ENCODE assay signal across 9 cellular contexts in genomic region chr10:31770307-31770902, GRCh38.
A peak's percentile ranks its signal among the peaks of the same experiment; 100 is the strongest.
DNase-seq lines count a peak whose midpoint lies in the region; ATAC-seq and TF ChIP-seq lines count a peak whose summit lies in the region.
"Had no signal": no experiment of that assay in that cellular context is flagged by ENCODE, and none has a peak within 500 bp of the region (broad histone marks: within the 10 kb centered on the region; RNA-seq: fewer than 3 reads in every experiment).

No MANE protein-coding gene starts in this region.

- H3K4me2 ChIP-seq in DND-41 (ENCODE audit: insufficient read depth, low read length): no peak overlapping the region
- no peak overlapping the region for H3K4me2 ChIP-seq in OCI-LY3 (ENCODE audit: low read length)

- no peaks in the 10 kb centered on the region for H3K4me1 ChIP-seq in DND-41 (ENCODE audit: insufficient read depth, low read length)
- 0 out of 2 replicates have a peak, but pooled peaks cover 2% of the 10 kb centered on the region for H3K4me1 ChIP-seq in OCI-LY3 (ENCODE audit: low read length)
- peaks cover 0 to 14% (median 0%) of the 10 kb centered on the region in 9 donors for H3K4me1 ChIP-seq in heart right ventricle

- DNase-seq in DND-41: peak; percentile 58
- DNase-seq in activated effector memory CD4-positive, alpha-beta T cell treated with Interleukin-2 at 50 U/mL for 16 hours: peak; percentile 46
- peak in 1 of 2 donors; percentile 60 for DNase-seq in heart right ventricle
- peak; percentile 47 for DNase-seq in stimulated activated CD4-positive, alpha-beta T cell treated with anti-CD3 and anti-CD28 coated beads, Interleukin-1b, Interleukin-23, amount 100 ng/mL, for 48 hours
- DNase-seq in ureter (ENCODE audit: low spot score): no peak
- DNase-seq in NCI-H526 treated with DMSO at 0.1 percent for 48 hours (lab: John Stamatoyannopoulos, UW): no peak

- H3K79me2 ChIP-seq in DND-41 (ENCODE audit: insufficient read depth, low read length) (no peaks in the 10 kb centered on the region), OCI-LY3 (ENCODE audit: low read length) (no peaks in the 10 kb centered on the region)

- ATAC-seq in DND-41 (ENCODE audit: insufficient read depth, low read depth): peak; percentile 88
- peak; percentile 60 for ATAC-seq in GM21619 (IDR thresholded peaks at IDR 0.05; ENCODE audit: unreplicated experiment)
- ATAC-seq in heart right ventricle: peak in 6 of 8 donors; percentile 63 to 85 (median 72)

- H4K20me1 ChIP-seq in DND-41 (ENCODE audit: insufficient read depth, low read length) (no peaks in the 10 kb centered on the region), OCI-LY3 (ENCODE audit: insufficient read depth, low read length) (no peaks in the 10 kb centered on the region)

- H2AFZ ChIP-seq in DND-41 (ENCODE audit: low read depth, low read length) (no peak overlapping the region), OCI-LY3 (ENCODE audit: low read depth, low read length) (0 out of 2 replicates have a peak overlapping the region, but pooled peaks have one; percentile 74)

- H3K36me3 ChIP-seq in DND-41 (ENCODE audit: insufficient read depth, low read length): no peaks in the 10 kb centered on the region
- H3K36me3 ChIP-seq in OCI-LY3 (replicated peaks; ENCODE audit: low read depth, low read length): no peaks in the 10 kb centered on the region
- no peaks in the 10 kb centered on the region for H3K36me3 ChIP-seq in heart right ventricle

- no peak overlapping the region for H3K9ac ChIP-seq in DND-41 (ENCODE audit: low read depth, low read length)
- no peak overlapping the region for H3K9ac ChIP-seq in OCI-LY3 (ENCODE audit: low read length)

- intact Hi-C loops in heart right ventricle (cut with DNase I): loop anchor here in 2 of 10 donors (2.0 to 10.0 kb wide), 2 partner anchors 986 to 996 kb away; no protein-coding TSS in a partner anchor

- 51 to 54% methylated on average over 8 of the region's 8 CpGs for WGBS in heart right ventricle, 2 donors

- H3K27ac ChIP-seq in DND-41 (ENCODE audit: low read length) (no peak overlapping the region), OCI-LY3 (ENCODE audit: low read length) (no peak overlapping the region), heart right ventricle (peak overlapping the region in 2 of 10 donors; percentile 1 to 11)

- H3K4me3 ChIP-seq in DND-41 (ENCODE audit: low read depth in 1 of 2, low read length in 2 of 2) (no peak overlapping the region), OCI-LY3 (ENCODE audit: low read length) (no peak overlapping the region), heart right ventricle (no peak overlapping the region)
- H3K4me3 ChIP-seq: skin epidermis had no signal

- no peaks in the 10 kb centered on the region for H3K9me3 ChIP-seq in DND-41 (ENCODE audit: insufficient read depth, low read length, severe bottlenecking)
- H3K9me3 ChIP-seq in OCI-LY3 (ENCODE audit: insufficient read depth, low read length): no peaks in the 10 kb centered on the region
- no peaks in the 10 kb centered on the region for H3K9me3 ChIP-seq in heart right ventricle

- H3K27me3 ChIP-seq in DND-41 (ENCODE audit: insufficient read depth, low read length, poor library complexity) (no peaks in the 10 kb centered on the region), OCI-LY3 (ENCODE audit: low read depth, low read length) (no peaks in the 10 kb centered on the region), heart right ventricle (no peaks in the 10 kb centered on the region)

- peak; percentile 84 for TF ChIP-seq CTCF in DND-41 (IDR thresholded peaks at IDR 0.05; ENCODE audit: borderline replicate concordance, extremely low read depth, low read length, poor library complexity, severe bottlenecking)
- TF ChIP-seq CTCF in OCI-LY3 (IDR thresholded peaks at IDR 0.05; ENCODE audit: low read depth, low read length): peak; percentile 73
- peak; percentile 64 to 91 (median 85) for TF ChIP-seq CTCF in heart right ventricle (IDR thresholded peaks at IDR 0.05)

Comparison
In these comparisons a context has a peak if more than half of its experiments do, and no peak if none do; other contexts are left out.
1. DNase-seq: peak in DND-41 (single experiment), activated effector memory CD4-positive, alpha-beta T cell treated with Interleukin-2 at 50 U/mL for 16 hours (single experiment) and stimulated activated CD4-positive, alpha-beta T cell treated with anti-CD3 and anti-CD28 coated beads, Interleukin-1b, Interleukin-23, amount 100 ng/mL, for 48 hours (single experiment); none in ureter (single experiment) and NCI-H526 treated with DMSO at 0.1 percent for 48 hours (single experiment).
2. Peak in every context shown above with its lines, with median percentiles within 50 percentile points of each other: ATAC-seq and CTCF ChIP-seq.